Comparison of ENCODE assay signal across 14 cellular contexts in the genomic region with DNA sequence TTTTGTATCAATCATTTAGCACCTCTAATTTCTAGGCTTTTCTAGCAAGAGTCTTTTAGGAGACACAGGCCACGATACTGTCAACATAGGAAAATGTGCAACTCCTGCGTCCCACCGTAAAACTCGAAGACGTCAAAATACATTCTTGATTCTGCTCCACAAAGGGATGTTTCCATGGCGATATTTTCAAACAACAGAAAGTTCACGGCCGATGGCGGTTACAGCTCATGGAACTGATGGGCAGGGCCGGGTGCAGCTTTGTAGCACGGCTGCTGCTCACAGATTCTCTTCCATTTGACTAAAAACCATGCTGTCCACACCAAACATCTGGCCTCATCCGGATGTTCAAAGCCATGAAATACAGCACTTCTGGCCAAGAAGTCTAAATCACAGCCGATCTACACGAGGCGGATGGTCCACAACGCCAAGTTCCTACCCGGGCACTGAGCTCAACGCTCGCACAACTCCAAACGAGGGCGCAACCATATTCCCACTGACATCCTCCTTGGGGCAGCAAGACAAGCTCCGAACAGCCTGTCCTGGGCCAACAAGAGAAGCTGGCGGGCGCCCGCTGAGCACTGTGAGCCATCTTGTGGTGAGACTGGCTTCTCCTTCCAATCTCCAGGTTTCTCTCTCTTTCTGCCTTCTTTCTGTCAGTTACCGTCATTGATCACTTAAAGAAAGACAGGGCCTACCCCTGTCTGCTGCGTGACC.
DNase-seq lines count a peak whose midpoint lies in the region; ATAC-seq, FAIRE-seq and TF ChIP-seq lines count a peak whose summit lies in the region.
"Had no signal": no experiment of that assay in that cellular context is flagged by ENCODE, and none has a peak within 500 bp of the region (broad histone marks: within the 10 kb centered on the region; RNA-seq: fewer than 3 reads in every experiment).

No MANE protein-coding gene starts in this region.

- no peaks in the 10 kb centered on the region for H3K9me3 Mint-ChIP-seq in Caco-2 (ENCODE audit: unreplicated experiment)
- peaks cover 0 to 6% (median 0%) of the 10 kb centered on the region in 11 donors for H3K9me3 Mint-ChIP-seq in naive thymus-derived CD4-positive, alpha-beta T cell

- H4K20me1 ChIP-seq in K562 (replicated peaks; ENCODE audit: control insufficient read depth, insufficient read depth, low read length) = peaks cover 41% of the 10 kb centered on the region

- no peak overlapping the region for H3K4me3 ChIP-seq in Caco-2 (ENCODE audit: low read depth, low read length)
- no peak overlapping the region for H3K4me3 ChIP-seq in K562
- H3K4me3 ChIP-seq in naive thymus-derived CD4-positive, alpha-beta T cell (ENCODE audit: low read length) = no peak overlapping the region
- H3K4me3 ChIP-seq: colonic mucosa had no signal

- peaks cover 80% of the 10 kb centered on the region for H3K79me2 ChIP-seq in K562 (ENCODE audit: control insufficient read depth, insufficient read depth, low read length)

- peaks cover 25% of the 10 kb centered on the region for H3K9me1 ChIP-seq in K562 (ENCODE audit: control insufficient read depth, insufficient read depth, low read length)

- no peaks in the 10 kb centered on the region for H3K27me3 Mint-ChIP-seq in Caco-2 (ENCODE audit: insufficient read depth, unreplicated experiment)
- no peaks in the 10 kb centered on the region for H3K27me3 Mint-ChIP-seq in naive thymus-derived CD4-positive, alpha-beta T cell

- no peak for TF ChIP-seq RAD21 in K562 (CRISPR knock-in tag; conservative IDR thresholded peaks at IDR 0.05 in 1 of 2, IDR thresholded peaks at IDR 0.05 in 1 of 2)

- no peak overlapping the region for H3K4me2 ChIP-seq in K562 (ENCODE audit: insufficient read depth, low read length)

- peak overlapping the region; percentile 45 for H3K27ac Mint-ChIP-seq in Caco-2 (ENCODE audit: unreplicated experiment)
- H3K27ac Mint-ChIP-seq in naive thymus-derived CD4-positive, alpha-beta T cell = peak overlapping the region in 8 of 9 donors; percentile 41 to 81 (median 70)

- no peak for ATAC-seq in K562
- peak; percentile 3 for ATAC-seq in naive thymus-derived CD4-positive, alpha-beta T cell
- no peak for ATAC-seq in HG03280 (IDR thresholded peaks at IDR 0.05; ENCODE audit: unreplicated experiment)
- ATAC-seq in GM21825 (IDR thresholded peaks at IDR 0.05; ENCODE audit: unreplicated experiment) = no peak
- ATAC-seq in GM21576 (IDR thresholded peaks at IDR 0.05; ENCODE audit: unreplicated experiment) = no peak
- ATAC-seq: left colon had no signal

- no peak for TF ChIP-seq CTCF in Caco-2 (IDR thresholded peaks at IDR 0.05; ENCODE audit: insufficient read depth in 1 of 2, low read depth in 1 of 2, low read length in 1 of 2, severe bottlenecking in 1 of 2, unreplicated experiment in 1 of 2)
- no peak for TF ChIP-seq CTCF in K562 (IDR thresholded peaks at IDR 0.05 in 2 of 3, conservative IDR thresholded peaks at IDR 0.05 in 1 of 3; ENCODE audit: insufficient read depth in 2 of 3, low read depth in 1 of 3, low read length in 3 of 3)

- H3K4me1 Mint-ChIP-seq in Caco-2 (ENCODE audit: low read depth, unreplicated experiment) = peaks cover 11% of the 10 kb centered on the region
- H3K4me1 Mint-ChIP-seq in naive thymus-derived CD4-positive, alpha-beta T cell = peaks cover 29 to 56% (median 48%) of the 10 kb centered on the region in 7 donors

- POLR2A ChIA-PET in Caco-2 (lab: Charles Lee) (no interaction called here), K562 (lab: Yijun Ruan, JAX) (interaction anchor here (0.5 to 1.2 kb wide), 4 partner anchors 13 to 358 kb away, joined by 3 read pairs; no protein-coding TSS in a partner anchor)
- POLR2A ChIA-PET in naive thymus-derived CD4-positive, alpha-beta T cell (lab: Charles Lee) = interaction anchor here (1.1 to 1.2 kb wide), 2 partner anchors 11 to 13 kb away, joined by 3 read pairs; no protein-coding TSS in a partner anchor

- FAIRE-seq in K562 (lab: Jason Lieb, UNC) = no peak
- FAIRE-seq: frontal cortex had no signal

- BruUV-seq in Caco-2 (replicated peaks; lab: Mats Ljungman, UMichigan) (no TSS peak), K562 (replicated peaks; lab: Mats Ljungman, UMichigan) (no TSS peak)

- H3K27ac ChIP-seq in K562 (ENCODE audit: extremely low read depth, low read depth, low read length) = no peak overlapping the region
- no peak overlapping the region for H3K27ac ChIP-seq in naive thymus-derived CD4-positive, alpha-beta T cell (ENCODE audit: low read depth, low read length)
- H3K27ac ChIP-seq: C4-2B, colonic mucosa had no signal

- 0 out of 2 replicates have a peak, but pooled peaks cover 2% of the 10 kb centered on the region for H3K36me3 ChIP-seq in Caco-2 (ENCODE audit: control insufficient read depth, insufficient read depth, low read length)
- H3K36me3 ChIP-seq in K562 (ENCODE audit: control insufficient read depth, insufficient read depth, low read length) = peaks cover 43% of the 10 kb centered on the region; the same call in 2 of the 3 replicates
- H3K36me3 ChIP-seq in naive thymus-derived CD4-positive, alpha-beta T cell (ENCODE audit: control insufficient read depth in 2 of 3, insufficient read depth in 3 of 3, low read length in 3 of 3) = peaks cover 0 to 62% (median 3%) of the 10 kb centered on the region in 3 experiments
- H3K36me3 ChIP-seq: colonic mucosa had no signal

- in situ Hi-C loops in K562 (cut with MboI) = no loop called here

- DNase-seq in AG08396 (ENCODE audit: low spot score) (peak; percentile 41), Caco-2 (no peak), K562 (ENCODE audit: extremely low read depth in 1 of 4, low spot score in 3 of 4) (no peak), SKM-1 (lab: John Stamatoyannopoulos, UW; ENCODE audit: unreplicated experiment) (no peak)
- no peak for DNase-seq in naive thymus-derived CD4-positive, alpha-beta T cell
- DNase-seq: colonic mucosa, left colon, NCI-H1092 treated with DMSO at 0.1 percent for 48 hours, NCI-H69 had no signal

- TF ChIP-seq POLR2A in K562 (conservative IDR thresholded peaks at IDR 0.05) = no peak

- H3K4me1 ChIP-seq in Caco-2 (no peaks in the 10 kb centered on the region), K562 (replicated peaks in 1 of 2; ENCODE audit: control insufficient read depth in 2 of 2, insufficient read depth in 2 of 2, low read length in 2 of 2) (peaks cover 8 to 70% of the 10 kb centered on the region in 2 experiments; a peak in 4 of 5 replicates)
- peaks cover 0 to 10% of the 10 kb centered on the region in 2 donors for H3K4me1 ChIP-seq in naive thymus-derived CD4-positive, alpha-beta T cell (ENCODE audit: control insufficient read depth in 2 of 2, insufficient read depth in 2 of 2, low read length in 2 of 2)
- H3K4me1 ChIP-seq: colonic mucosa had no signal

- H3K36me3 Mint-ChIP-seq in Caco-2 (ENCODE audit: insufficient read depth, unreplicated experiment) = peaks cover 93% of the 10 kb centered on the region
- H3K36me3 Mint-ChIP-seq in naive thymus-derived CD4-positive, alpha-beta T cell = peaks cover 0 to 10% (median 2%) of the 10 kb centered on the region in 5 donors

- CTCF ChIA-PET in Caco-2 (lab: Charles Lee) = no interaction called here
- CTCF ChIA-PET in K562 (lab: Yijun Ruan, JAX; ENCODE audit: low intra/inter-chr PET ratio) = no interaction called here
- CTCF ChIA-PET in naive thymus-derived CD4-positive, alpha-beta T cell (lab: Charles Lee) = no interaction called here

- intact Hi-C loops in Caco-2 (cut with micrococcal nuclease; ENCODE audit: unreplicated experiment) = no loop called here
- intact Hi-C loops in K562 (cut with micrococcal nuclease) = no loop called here
- intact Hi-C loops in naive thymus-derived CD4-positive, alpha-beta T cell (cut with micrococcal nuclease) = no loop called here

- H2AFZ ChIP-seq in K562 (ENCODE audit: low read depth, low read length) = no peak overlapping the region

- H3K9me3 ChIP-seq in Caco-2 (no peaks in the 10 kb centered on the region), K562 (replicated peaks; ENCODE audit: control insufficient read depth, insufficient read depth, low read depth, low read length) (no peaks in the 10 kb centered on the region)
- H3K9me3 ChIP-seq in naive thymus-derived CD4-positive, alpha-beta T cell (ENCODE audit: control insufficient read depth in 2 of 3, low read length in 3 of 3) = no peaks in the 10 kb centered on the region
- H3K9me3 ChIP-seq: colonic mucosa had no signal

- WGBS in K562 (ENCODE audit: insufficient coverage, low coverage, missing lambda C conversion rate) = 96% methylated on average over 23 of the region's 27 CpGs

- no peak overlapping the region; a peak in 1 of 4 replicates for H3K9ac ChIP-seq in K562 (ENCODE audit: insufficient read depth in 1 of 2, low read depth in 2 of 2, low read length in 2 of 2)

- no peak overlapping the region for H3K4me3 Mint-ChIP-seq in Caco-2 (ENCODE audit: unreplicated experiment)
- H3K4me3 Mint-ChIP-seq in naive thymus-derived CD4-positive, alpha-beta T cell = peak overlapping the region in 6 of 10 donors; percentile 15 to 62 (median 53)

- H3K27me3 ChIP-seq in Caco-2 (replicated peaks; ENCODE audit: control insufficient read depth, insufficient read depth, low read length) (no peaks in the 10 kb centered on the region), K562 (ENCODE audit: control insufficient read depth in 2 of 2, insufficient read depth in 2 of 2, low read length in 2 of 2) (no peaks in the 10 kb centered on the region)
- H3K27me3 ChIP-seq in naive thymus-derived CD4-positive, alpha-beta T cell (ENCODE audit: control insufficient read depth in 2 of 2, insufficient read depth in 2 of 2, low read length in 2 of 2) = no peaks in the 10 kb centered on the region
- H3K27me3 ChIP-seq: colonic mucosa had no signal

- no peak for TF ChIP-seq EP300 in K562 (IDR thresholded peaks at IDR 0.05; ENCODE audit: low read length)

TF ChIP-seq in K562, 482 proteins besides CTCF, POLR2A, EP300 and RAD21 (continues in another document):
- TF ChIP-seq JUN (IDR thresholded peaks at IDR 0.05; ENCODE audit: borderline replicate concordance, low read depth, low read length) (no peak), JUN (CRISPR knock-in tag; IDR thresholded peaks at IDR 0.05; ENCODE audit: borderline replicate concordance) (no peak)
